Comparison of ENCODE assay signal across 4 cellular contexts in genomic region chr7:34966504-34966903, GRCh38.
A peak's percentile ranks its signal among the peaks of the same experiment; 100 is the strongest.
DNase-seq lines count a peak whose midpoint lies in the region; ATAC-seq, FAIRE-seq and TF ChIP-seq lines count a peak whose summit lies in the region.
"Not testable (repeated sequence)": the region's sequence is repeated elsewhere in the genome, so short reads cannot be mapped to it uniquely, and the experiment has no call there.

No MANE protein-coding gene starts in this region.

- H2AFZ ChIP-seq in GM12878 (ENCODE audit: control insufficient read depth, low read depth, low read length), result not testable (repeated sequence)

- not testable (repeated sequence) for H3K9me3 Mint-ChIP-seq in activated T-helper 17 cell treated with anti-CD3 and anti-CD28 coated beads, Interleukin-2, amount 50 U/mL, for 72 hours

- H3K27ac Mint-ChIP-seq in activated T-helper 17 cell treated with anti-CD3 and anti-CD28 coated beads, Interleukin-2, amount 50 U/mL, for 72 hours, result peak overlapping the region; percentile 14

- in situ Hi-C loops in GM12878 (cut with MboI), result not testable (repeated sequence)

- CTCF ChIA-PET in GM12878 (lab: Yijun Ruan, JAX), result not testable (repeated sequence)

- not testable (repeated sequence) for H3K27me3 ChIP-seq in GM12878 (replicated peaks in 1 of 2; ENCODE audit: control insufficient read depth in 2 of 2, insufficient read depth in 2 of 2, low read length in 1 of 2)

- H3K36me3 ChIP-seq in GM12878 (ENCODE audit: control insufficient read depth in 2 of 2, insufficient read depth in 2 of 2, low read length in 1 of 2), result not testable (repeated sequence)

- TF ChIP-seq CTCF in D721Med (IDR thresholded peaks at IDR 0.05; ENCODE audit: insufficient read depth, missing control alignments); GM12878 (IDR thresholded peaks at IDR 0.05 in 2 of 3, conservative IDR thresholded peaks at IDR 0.05 in 1 of 3; ENCODE audit: control insufficient read depth in 2 of 3, extremely low read depth in 1 of 3, insufficient read depth in 1 of 3, low read depth in 3 of 3, low read length in 3 of 3): not testable (repeated sequence)

- H4K20me1 ChIP-seq in GM12878 (ENCODE audit: control insufficient read depth, insufficient read depth), result not testable (repeated sequence)

- DNase-seq in D721Med (ENCODE audit: insufficient read length, low spot score); GM12878 (ENCODE audit: low read depth, low spot score): not testable (repeated sequence)

- POLR2A ChIA-PET in GM12878 (lab: Charles Lee), result not testable (repeated sequence)

- not testable (repeated sequence) for BruUV-seq in GM12878 (replicated peaks; lab: Mats Ljungman, UMichigan)

- H3K4me1 ChIP-seq in GM12878 (ENCODE audit: control insufficient read depth, insufficient read depth, low read length), result not testable (repeated sequence)

- not testable (repeated sequence) for H3K27me3 Mint-ChIP-seq in activated T-helper 17 cell treated with anti-CD3 and anti-CD28 coated beads, Interleukin-2, amount 50 U/mL, for 72 hours

- RAD21 ChIA-PET in GM12878 (lab: Charles Lee; ENCODE audit: unreplicated experiment), result not testable (repeated sequence)

- not testable (repeated sequence) for H3K9ac ChIP-seq in GM12878 (ENCODE audit: control insufficient read depth, insufficient read depth, low read length)

- WGBS in GM12878 (ENCODE audit: insufficient coverage, insufficient replicate concordance, low lambda C conversion rate, missing lambda C conversion rate), result 32% methylated on average over 3 of the region's 3 CpGs

- H3K4me3 Mint-ChIP-seq in activated T-helper 17 cell treated with anti-CD3 and anti-CD28 coated beads, Interleukin-2, amount 50 U/mL, for 72 hours, result not testable (repeated sequence)

- not testable (repeated sequence) for H3K4me3 ChIP-seq in GM12878

- H3K9me3 ChIP-seq in GM12878 (replicated peaks; ENCODE audit: control insufficient read depth, insufficient read depth, low read length), result not testable (repeated sequence)

- H3K36me3 Mint-ChIP-seq in activated T-helper 17 cell treated with anti-CD3 and anti-CD28 coated beads, Interleukin-2, amount 50 U/mL, for 72 hours (ENCODE audit: low read depth), result peaks cover 34% of the 10 kb centered on the region

- not testable (repeated sequence) for TF ChIP-seq RAD21 in GM12878 (IDR thresholded peaks at IDR 0.05; ENCODE audit: insufficient read depth, low read depth, low read length)

- FAIRE-seq in D721Med (lab: Jason Lieb, UNC), result peak; percentile 29
- peak; percentile 64 for FAIRE-seq in GM12878 (lab: Jason Lieb, UNC)

- ATAC-seq in SK-N-SH treated with all-trans-retinoic acid at 6 μM for 48 hours; activated T-helper 17 cell treated with anti-CD3 and anti-CD28 coated beads, Interleukin-2, amount 50 U/mL, for 72 hours (replicated peaks); GM12878: not testable (repeated sequence)

- SMC1A ChIA-PET in GM12878 (lab: Charles Lee; ENCODE audit: uncharacterized antibody, unreplicated experiment), result not testable (repeated sequence)

- not testable (repeated sequence) for H3K4me2 ChIP-seq in GM12878 (ENCODE audit: control insufficient read depth, insufficient read depth)

- not testable (repeated sequence) for H3K4me1 Mint-ChIP-seq in activated T-helper 17 cell treated with anti-CD3 and anti-CD28 coated beads, Interleukin-2, amount 50 U/mL, for 72 hours

- TF ChIP-seq POLR2A in GM12878 (IDR thresholded peaks at IDR 0.05; ENCODE audit: low read depth, low read length), result not testable (repeated sequence)

- TF ChIP-seq EP300 in GM12878 (IDR thresholded peaks at IDR 0.05; ENCODE audit: borderline replicate concordance in 1 of 2, control insufficient read depth in 1 of 2, low read depth in 2 of 2, low read length in 2 of 2), result not testable (repeated sequence)

- intact Hi-C loops in GM12878 (cut with micrococcal nuclease; ENCODE audit: unreplicated experiment), result not testable (repeated sequence)

- H3K27ac ChIP-seq in GM12878 (ENCODE audit: control insufficient read depth, insufficient read depth), result not testable (repeated sequence)

- not testable (repeated sequence) for H3K79me2 ChIP-seq in GM12878 (ENCODE audit: control insufficient read depth, insufficient read depth, low read length)

TF ChIP-seq in SK-N-SH treated with all-trans-retinoic acid at 6 μM for 48 hours, 23 proteins besides CTCF, POLR2A, EP300 and RAD21:
- TF ChIP-seq TCF4 (CRISPR knock-in tag; IDR thresholded peaks at IDR 0.05; ENCODE audit: borderline replicate concordance), result peak; percentile 86
